Comparison of ENCODE assay signal across 10 cellular contexts in genomic region chr1:77539510-77540142, GRCh38.
DNase-seq lines count a peak whose midpoint lies in the region; ATAC-seq, FAIRE-seq and TF ChIP-seq lines count a peak whose summit lies in the region.
"Had no signal": no experiment of that assay in that cellular context is flagged by ENCODE, and none has a peak within 500 bp of the region (broad histone marks: within the 10 kb centered on the region; RNA-seq: fewer than 3 reads in every experiment).

No MANE protein-coding gene starts in this region.

- no peak for DNase-seq in H9
- peak; percentile 67 for DNase-seq in WERI-Rb-1
- DNase-seq in islet precursor cell = peak; percentile 63
- no peak for DNase-seq in activated T-cell treated with anti-CD3 and anti-CD28 coated beads, Interleukin-2, amount 50 U/mL, for 24 hours
- DNase-seq in activated CD4-positive, alpha-beta T cell treated with anti-CD3 and anti-CD28 coated beads for 36 hours = no peak
- DNase-seq in kidney = no peak
- DNase-seq in OCI-LY7 (ENCODE audit: low spot score) = no peak
- DNase-seq: GF-D8, KG1 had no signal

- H3K4me2 ChIP-seq in H9 (ENCODE audit: insufficient read depth, insufficient read length, low read length) (no peak overlapping the region), OCI-LY7 (ENCODE audit: low read length) (no peak overlapping the region)

- H3K4me1 Mint-ChIP-seq in H9 = peaks cover 0 to 12% of the 10 kb centered on the region in 2 experiments; a peak in 3 of 4 replicates
- no peaks in the 10 kb centered on the region for H3K4me1 Mint-ChIP-seq in activated T-cell treated with anti-CD3 and anti-CD28 coated beads, Interleukin-2, amount 50 U/mL, for 24 hours (ENCODE audit: low read depth)
- no peaks in the 10 kb centered on the region for H3K4me1 Mint-ChIP-seq in activated CD4-positive, alpha-beta T cell treated with anti-CD3 and anti-CD28 coated beads for 36 hours

- intact Hi-C loops in activated CD4-positive, alpha-beta T cell treated with anti-CD3 and anti-CD28 coated beads for 36 hours (cut with DNase I, micrococcal nuclease) = loop anchor here (10.0 kb wide), 2 partner anchors 1385 to 1545 kb away; no protein-coding TSS in a partner anchor
- intact Hi-C loops in kidney (cut with DNase I) = no loop called here
- intact Hi-C loops in OCI-LY7 (cut with micrococcal nuclease; ENCODE audit: unreplicated experiment) = loop anchor here (10.0 kb wide), 2 partner anchors 365 to 575 kb away; no protein-coding TSS in a partner anchor

- peak overlapping the region in 2 of 3 experiments; percentile 17 to 76; a peak in 1 of 7 replicates for H3K27ac Mint-ChIP-seq in H9
- H3K27ac Mint-ChIP-seq in activated T-cell treated with anti-CD3 and anti-CD28 coated beads, Interleukin-2, amount 50 U/mL, for 24 hours = no peak overlapping the region
- H3K27ac Mint-ChIP-seq in activated CD4-positive, alpha-beta T cell treated with anti-CD3 and anti-CD28 coated beads for 36 hours = no peak overlapping the region

- H3K4ac ChIP-seq in H9 (ENCODE audit: low read depth, low read length) = no peak overlapping the region

- no peak overlapping the region for H2AFZ ChIP-seq in H9 (ENCODE audit: low read length)
- no peak overlapping the region for H2AFZ ChIP-seq in OCI-LY7 (ENCODE audit: low read length)

- TF ChIP-seq CTCF in 22Rv1 (IDR thresholded peaks at IDR 0.05) = no peak
- no peak for TF ChIP-seq CTCF in H9 (conservative IDR thresholded peaks at IDR 0.05)
- no peak for TF ChIP-seq CTCF in WERI-Rb-1 (IDR thresholded peaks at IDR 0.05; ENCODE audit: low read depth, low read length)
- TF ChIP-seq CTCF in kidney (IDR thresholded peaks at IDR 0.05; ENCODE audit: borderline replicate concordance, extremely low read depth, insufficient read depth) = no peak
- no peak for TF ChIP-seq CTCF in OCI-LY7 (conservative IDR thresholded peaks at IDR 0.05; ENCODE audit: low read length)

- H3K27ac ChIP-seq in 22Rv1 = peak overlapping the region; percentile 40; the same call in 1 of the 2 replicates
- H3K27ac ChIP-seq in H9 (ENCODE audit: insufficient read length, low read depth, low read length) = no peak overlapping the region
- H3K27ac ChIP-seq in WERI-Rb-1 = peak overlapping the region; percentile 35
- H3K27ac ChIP-seq in kidney (ENCODE audit: low read depth in 2 of 2, low read length in 2 of 2) = no peak overlapping the region
- H3K27ac ChIP-seq in OCI-LY7 (ENCODE audit: low read depth, low read length, poor library complexity, severe bottlenecking) = no peak overlapping the region

- H4K20me1 ChIP-seq in H9 (ENCODE audit: control insufficient read depth, insufficient read depth, insufficient read length) = no peaks in the 10 kb centered on the region
- no peaks in the 10 kb centered on the region for H4K20me1 ChIP-seq in OCI-LY7 (ENCODE audit: insufficient read depth, low read length)

- no peak overlapping the region for H2BK12ac ChIP-seq in H9 (ENCODE audit: insufficient read length, low read depth, low read length)

- H3K36me3 ChIP-seq in WERI-Rb-1 (no peaks in the 10 kb centered on the region), kidney (ENCODE audit: control insufficient read depth in 1 of 2, insufficient read depth in 2 of 2, low read length in 2 of 2) (no peaks in the 10 kb centered on the region), OCI-LY7 (ENCODE audit: insufficient read depth, low read length) (no peaks in the 10 kb centered on the region)

- H3K79me2 ChIP-seq in H9 (ENCODE audit: insufficient read depth, low read length) (no peaks in the 10 kb centered on the region), OCI-LY7 (ENCODE audit: insufficient read depth, low read depth, low read length) (no peaks in the 10 kb centered on the region)

- no peaks in the 10 kb centered on the region for H3K36me3 Mint-ChIP-seq in H9 (ENCODE audit: insufficient read depth in 1 of 3, low read depth in 3 of 3)
- H3K36me3 Mint-ChIP-seq in activated T-cell treated with anti-CD3 and anti-CD28 coated beads, Interleukin-2, amount 50 U/mL, for 24 hours (ENCODE audit: low read depth) = peaks cover 12% of the 10 kb centered on the region
- no peaks in the 10 kb centered on the region for H3K36me3 Mint-ChIP-seq in activated CD4-positive, alpha-beta T cell treated with anti-CD3 and anti-CD28 coated beads for 36 hours (ENCODE audit: low read depth)

- H3K4me3 Mint-ChIP-seq in H9 = no peak overlapping the region
- no peak overlapping the region for H3K4me3 Mint-ChIP-seq in activated T-cell treated with anti-CD3 and anti-CD28 coated beads, Interleukin-2, amount 50 U/mL, for 24 hours
- H3K4me3 Mint-ChIP-seq in activated CD4-positive, alpha-beta T cell treated with anti-CD3 and anti-CD28 coated beads for 36 hours = no peak overlapping the region

- FAIRE-seq in kidney (lab: Jason Lieb, UNC) = no peak

- ATAC-seq in activated CD4-positive, alpha-beta T cell treated with anti-CD3 and anti-CD28 coated beads for 36 hours = no peak

- H3T11ph ChIP-seq in H9 (ENCODE audit: low read length) = no peak overlapping the region

- no peak overlapping the region for H2BK5ac ChIP-seq in H9 (ENCODE audit: insufficient read length, low read length)

- no peak overlapping the region for H3K18ac ChIP-seq in H9 (ENCODE audit: insufficient read length, low read depth, low read length)

- no peak overlapping the region for H4K91ac ChIP-seq in H9 (ENCODE audit: insufficient read length, low read depth, low read length)

- H3K4me3 ChIP-seq in WERI-Rb-1 (ENCODE audit: low read depth, low read length) (no peak overlapping the region), kidney (ENCODE audit: low read length in 2 of 2) (no peak overlapping the region), OCI-LY7 (ENCODE audit: low read depth, low read length, poor library complexity, severe bottlenecking) (no peak overlapping the region)

- H2BK120ac ChIP-seq in H9 (ENCODE audit: low read depth, low read length, poor library complexity, severe bottlenecking) = no peak overlapping the region

- H3K9me2 ChIP-seq in OCI-LY7 (ENCODE audit: insufficient read depth, low read length) = no peaks in the 10 kb centered on the region

- no peaks in the 10 kb centered on the region for H3K79me1 ChIP-seq in H9 (ENCODE audit: insufficient read depth, low read depth, low read length, poor library complexity, severe bottlenecking)

- H4K5ac ChIP-seq in H9 (ENCODE audit: insufficient read length, low read depth, low read length) = no peak overlapping the region

- CTCF ChIA-PET in activated CD4-positive, alpha-beta T cell treated with anti-CD3 and anti-CD28 coated beads for 36 hours (lab: Charles Lee) = no interaction called here
- CTCF ChIA-PET in OCI-LY7 (lab: Charles Lee; ENCODE audit: unreplicated experiment) = interaction anchor here (0.9 kb wide), 2 partner anchors 13 to 378 kb away, joined by 3 read pairs; no protein-coding TSS in a partner anchor

- POLR2A ChIA-PET in activated CD4-positive, alpha-beta T cell treated with anti-CD3 and anti-CD28 coated beads for 36 hours (lab: Charles Lee) = no interaction called here
- POLR2A ChIA-PET in OCI-LY7 (lab: Charles Lee) = interaction anchor here (0.6 to 0.7 kb wide), 3 partner anchors 291 to 446 kb away, joined by 3 to 5 read pairs (median 3); no protein-coding TSS in a partner anchor

- no peak overlapping the region for H2BK15ac ChIP-seq in H9 (ENCODE audit: low read depth, low read length)

- H3K27me3 Mint-ChIP-seq in H9 (ENCODE audit: low read depth) = no peaks in the 10 kb centered on the region
- H3K27me3 Mint-ChIP-seq in activated T-cell treated with anti-CD3 and anti-CD28 coated beads, Interleukin-2, amount 50 U/mL, for 24 hours = no peaks in the 10 kb centered on the region
- no peaks in the 10 kb centered on the region for H3K27me3 Mint-ChIP-seq in activated CD4-positive, alpha-beta T cell treated with anti-CD3 and anti-CD28 coated beads for 36 hours

- no peaks in the 10 kb centered on the region for H3K27me3 ChIP-seq in H9 (ENCODE audit: insufficient read depth, low read length)
- H3K27me3 ChIP-seq in WERI-Rb-1 (ENCODE audit: insufficient read depth, low read depth, severe bottlenecking) = no peaks in the 10 kb centered on the region

- no peaks in the 10 kb centered on the region for H3K9me3 Mint-ChIP-seq in H9
- no peaks in the 10 kb centered on the region for H3K9me3 Mint-ChIP-seq in activated T-cell treated with anti-CD3 and anti-CD28 coated beads, Interleukin-2, amount 50 U/mL, for 24 hours
- H3K9me3 Mint-ChIP-seq in activated CD4-positive, alpha-beta T cell treated with anti-CD3 and anti-CD28 coated beads for 36 hours (ENCODE audit: low read depth) = no peaks in the 10 kb centered on the region

- peak overlapping the region; percentile 36 for H3K14ac ChIP-seq in H9 (ENCODE audit: insufficient read depth, low read length)

- no peak overlapping the region for H2AK5ac ChIP-seq in H9 (ENCODE audit: insufficient read length, low read length)

- H4K8ac ChIP-seq in H9 (replicated peaks; ENCODE audit: insufficient read length, low read depth, low read length) = no peak overlapping the region

- no peak overlapping the region for H3K56ac ChIP-seq in H9 (ENCODE audit: insufficient read length, low read depth, low read length)

- H3K4me1 ChIP-seq in H9 (ENCODE audit: insufficient read depth, low read length) = no peaks in the 10 kb centered on the region
- peaks cover 0 to 5% of the 10 kb centered on the region in 2 donors for H3K4me1 ChIP-seq in kidney (ENCODE audit: control insufficient read depth in 1 of 2, insufficient read depth in 1 of 2, low read depth in 1 of 2, low read length in 2 of 2)
- peaks cover 13% of the 10 kb centered on the region for H3K4me1 ChIP-seq in OCI-LY7 (ENCODE audit: insufficient read depth, low read length, poor library complexity, severe bottlenecking)

- no peak overlapping the region for H3K23ac ChIP-seq in H9 (ENCODE audit: insufficient read length, low read depth, low read length)

- no peak overlapping the region for H3K9ac ChIP-seq in H9 (ENCODE audit: extremely low read depth, insufficient read length, low read length)
- no peak overlapping the region for H3K9ac ChIP-seq in kidney (ENCODE audit: low read length in 2 of 2)

- no peak overlapping the region for H2BK20ac ChIP-seq in H9 (ENCODE audit: low read depth, low read length, poor library complexity, severe bottlenecking)

- BruUV-seq in OCI-LY7 (replicated peaks; lab: Mats Ljungman, UMichigan) = no TSS peak

- H3K9me3 ChIP-seq in H9 (ENCODE audit: control insufficient read depth, low read depth, low read length) = no peaks in the 10 kb centered on the region
- no peaks in the 10 kb centered on the region for H3K9me3 ChIP-seq in WERI-Rb-1 (ENCODE audit: severe bottlenecking)
- no peaks in the 10 kb centered on the region for H3K9me3 ChIP-seq in kidney (ENCODE audit: control insufficient read depth in 1 of 2, low read length in 2 of 2)
- no peaks in the 10 kb centered on the region for H3K9me3 ChIP-seq in OCI-LY7 (ENCODE audit: low read length)

- WGBS in H9 (ENCODE audit: extremely low coverage, insufficient read length, low lambda C conversion rate) = no CpG with 5 or more reads among the region's 4 CpGs

- no peaks in the 10 kb centered on the region for H3K23me2 ChIP-seq in H9 (ENCODE audit: insufficient read length, low read depth, low read length, poor library complexity, severe bottlenecking)

Comparison
In these comparisons a context has a peak if more than half of its experiments do, and no peak if none do; other contexts are left out.
1. H3K27ac ChIP-seq: peak in 22Rv1 (single experiment) and WERI-Rb-1 (single experiment); none in H9 (single experiment), kidney (0 of 2) and OCI-LY7 (single experiment).
2. DNase-seq: peak in WERI-Rb-1 (single experiment) and islet precursor cell (single experiment); none in H9 (single experiment), activated T-cell treated with anti-CD3 and anti-CD28 coated beads, Interleukin-2, amount 50 U/mL, for 24 hours (single experiment), activated CD4-positive, alpha-beta T cell treated with anti-CD3 and anti-CD28 coated beads for 36 hours (single experiment), kidney (single experiment) and OCI-LY7 (single experiment).
3. H3K27ac Mint-ChIP-seq: peak in H9 (2 of 3); none in activated T-cell treated with anti-CD3 and anti-CD28 coated beads, Interleukin-2, amount 50 U/mL, for 24 hours (single experiment) and activated CD4-positive, alpha-beta T cell treated with anti-CD3 and anti-CD28 coated beads for 36 hours (single experiment).